In genomic region chr22:29917052-29917902, GRCh38 we compare ENCODE assay signal across 12 cellular contexts. TPM values are rescaled to one million over a fixed set of nuclear protein-coding genes. Genes with fewer than 3 reads are reported as not detected.
DNase-seq lines count a peak whose midpoint lies in the region; TF ChIP-seq lines count a peak whose summit lies in the region.
"Had no signal": no experiment of that assay in that cellular context is flagged by ENCODE, and none has a peak within 500 bp of the region (broad histone marks: within the 10 kb centered on the region; RNA-seq: fewer than 3 reads in every experiment).

No MANE protein-coding gene starts in this region.

- H3K9me3 ChIP-seq in HUES48 (ENCODE audit: control insufficient read depth, insufficient read depth, low read length) (no peaks in the 10 kb centered on the region), breast epithelium (no peaks in the 10 kb centered on the region), right atrium auricular region (no peaks in the 10 kb centered on the region)
- H3K9me3 ChIP-seq: mucosa of descending colon had no signal

- TF ChIP-seq CTCF in breast epithelium (IDR thresholded peaks at IDR 0.05): no peak
- no peak for TF ChIP-seq CTCF in right atrium auricular region (IDR thresholded peaks at IDR 0.05)

- H3K27me3 ChIP-seq in HUES48 (ENCODE audit: control insufficient read depth, insufficient read depth, low read length) (no peaks in the 10 kb centered on the region), breast epithelium (no peaks in the 10 kb centered on the region), right atrium auricular region (no peaks in the 10 kb centered on the region)

- H3K4me1 ChIP-seq in HUES48 (ENCODE audit: control insufficient read depth, insufficient read depth, low read length) (peaks cover 67% of the 10 kb centered on the region), breast epithelium (peaks cover 9 to 19% of the 10 kb centered on the region in 2 donors), right atrium auricular region (peaks cover 0 to 64% of the 10 kb centered on the region in 2 donors)

- no peak overlapping the region for H3K9ac ChIP-seq in HUES48 (ENCODE audit: low read depth, low read length)

- intact Hi-C loops in breast epithelium (cut with DNase I; ENCODE audit: low total_unique reads): no loop called here

- H3K36me3 ChIP-seq in HUES48 (ENCODE audit: control insufficient read depth, insufficient read depth, low read length) (no peaks in the 10 kb centered on the region), breast epithelium (no peaks in the 10 kb centered on the region), right atrium auricular region (no peaks in the 10 kb centered on the region)

- TF ChIP-seq POLR2A in breast epithelium (IDR thresholded peaks at IDR 0.05): no peak

- H3K27ac ChIP-seq in HUES48 (ENCODE audit: low read depth, low read length) (peak overlapping the region; percentile 53), breast epithelium (peak overlapping the region; percentile 9 to 13), right atrium auricular region (no peak overlapping the region)

- DNase-seq in breast epithelium (ENCODE audit: low spot score in 2 of 2): no peak
- DNase-seq in right atrium auricular region (ENCODE audit: low spot score): peak; percentile 67
- peak; percentile 8 for DNase-seq in stromal cell of bone marrow (ENCODE audit: low read depth)
- DNase-seq in MV-4-11 (lab: John Stamatoyannopoulos, UW): no peak
- no peak for DNase-seq in CD1c-positive myeloid dendritic cell (ENCODE audit: extremely low spot score)
- no peak for DNase-seq in activated gamma-delta T cell (lab: John Stamatoyannopoulos, UW)
- DNase-seq: activated CD8-positive, alpha-beta T cell treated with anti-CD3 and anti-CD28 coated beads for 36 hours; effector memory CD4-positive, alpha-beta T cell; islet precursor cell; mucosa of descending colon had no signal

- H3K4me3 ChIP-seq in HUES48 (ENCODE audit: low read depth, low read length) (peak overlapping the region; percentile 7; the same call in 1 of the 2 replicates), breast epithelium (no peak overlapping the region), right atrium auricular region (no peak overlapping the region)
- H3K4me3 ChIP-seq: GM12878, mucosa of descending colon had no signal

RNA-seq across cellular contexts. Expression of gene MTMR3, which starts 34.3 kb away (rescaled TPM):
- total RNA-seq in breast epithelium: 10 to 100 TPM; 57.0 to 90.0 (median 67.2) TPM
- total RNA-seq in right atrium auricular region: 10 to 100 TPM; 27.2 to 38.1 TPM

Comparison
In these comparisons a context has a peak if more than half of its experiments do, and no peak if none do; other contexts are left out.
1. H3K27ac ChIP-seq: peak in HUES48 (single experiment) and breast epithelium (2 of 2); none in right atrium auricular region (0 of 2).
2. DNase-seq: peak in right atrium auricular region (single experiment) and stromal cell of bone marrow (single experiment); none in breast epithelium (0 of 2), MV-4-11 (single experiment), CD1c-positive myeloid dendritic cell (single experiment) and activated gamma-delta T cell (single experiment).